ENCODE assay signal across 35 cellular contexts in genomic region chr3:138005627-138006026, GRCh38. TPM values are rescaled to one million over a fixed set of nuclear protein-coding genes. Genes with fewer than 3 reads are reported as not detected.
"Had no signal": no experiment of that assay in that cellular context is flagged by ENCODE, and none has a peak within 500 bp of the region (broad histone marks: within the 10 kb centered on the region; RNA-seq: fewer than 3 reads in every experiment).

No MANE protein-coding gene starts in this region.

- H3K4me1 ChIP-seq: pancreas, psoas muscle, spleen, thyroid gland, tibial nerve, upper lobe of left lung, vagina had no signal

- H3K27ac ChIP-seq: neutrophil, pancreas, psoas muscle, skin epidermis, spleen, thoracic aorta, thyroid gland, tibial nerve, upper lobe of left lung, vagina had no signal

- H3K9me3 ChIP-seq: neutrophil, pancreas, psoas muscle, spleen, thoracic aorta, thyroid gland, tibial nerve, upper lobe of left lung, vagina had no signal

- ATAC-seq: naive thymus-derived CD8-positive, alpha-beta T cell; natural killer cell treated with Interleukin-12 subunit alpha and Interleukin-12 subunit beta and Interleukin-15 and Interleukin-18, amount 100 ng/mL, for 72 hours; pancreas; psoas muscle; right cardiac atrium; sciatic nerve; stimulated activated memory B cell treated with anti-CD40 and anti-IgM and Interleukin-4, amounts not matched to agents 10 μg/mL and 1 μg/mL and 100 μg/mL, for 72 hours; stimulated activated naive CD8-positive, alpha-beta T cell treated with anti-CD3 and anti-CD28 coated beads, Interleukin-15, amount 100 ng/mL, for 72 hours; stimulated activated naive CD8-positive, alpha-beta T cell treated with anti-CD3 and anti-CD28 coated beads, Interleukin-15, Interleukin-2, amounts not matched to agents 100 U/mL and 50 U/mL, for 24 hours had no signal

- FAIRE-seq: pancreas, urothelium cell line had no signal

- H3K4me2 ChIP-seq: smooth muscle cell had no signal

- H3K27me3 ChIP-seq: neutrophil, pancreas, spleen, thyroid gland, tibial nerve, upper lobe of left lung, vagina had no signal

- H3K4me3 ChIP-seq: pancreas, psoas muscle, skin epidermis, smooth muscle cell, spleen, thoracic aorta, thyroid gland, tibial nerve, upper lobe of left lung, vagina had no signal

- H3K36me3 ChIP-seq: pancreas, thoracic aorta, thyroid gland, upper lobe of left lung, vagina had no signal

- DNase-seq: naive B cell; naive thymus-derived CD8-positive, alpha-beta T cell; nephron progenitor cell; occipital lobe; pancreas; psoas muscle; right cardiac atrium; spleen; stimulated activated CD4-positive, alpha-beta T cell treated with anti-CD3 and anti-CD28 coated beads, Interleukin-12 subunit alpha, Interleukin-12 subunit beta, amount 100 ng/mL, for 4 hours; stimulated activated CD4-positive, alpha-beta T cell treated with anti-CD3 and anti-CD28 coated beads, Interleukin-1b, Interleukin-23, amount 100 ng/mL, for 48 hours; stimulated activated CD4-positive, alpha-beta T cell treated with anti-CD3 and anti-CD28 coated beads, Interleukin-4, amount 100 ng/mL, for 1 hour; stimulated activated CD4-positive, alpha-beta T cell treated with anti-CD3 and anti-CD28 coated beads, Interleukin-4, amount 100 ng/mL, for 4 hours; stimulated activated CD8-positive, alpha-beta memory T cell treated with anti-CD3 and anti-CD28 coated beads, Interleukin-4, amount 100 ng/mL, for 48 hours; stimulated activated naive CD4-positive, alpha-beta T cell; stimulated activated naive CD8-positive, alpha-beta T cell treated with anti-CD3 and anti-CD28 coated beads, Interleukin-15, amount 100 ng/mL, for 72 hours; stimulated activated naive CD8-positive, alpha-beta T cell treated with anti-CD3 and anti-CD28 coated beads, Interleukin-15, Interleukin-2, amounts not matched to agents 100 U/mL and 50 U/mL, for 24 hours; thyroid gland; trophoblast cell; upper lobe of left lung had no signal

RNA-seq across cellular contexts. Expression of gene CLDN18, which starts 4.3 kb away (rescaled TPM):
- total RNA-seq: naive thymus-derived CD8-positive, alpha-beta T cell; natural killer cell treated with Interleukin-12 subunit alpha and Interleukin-12 subunit beta and Interleukin-15 and Interleukin-18, amount 100 ng/mL, for 72 hours; neural crest cell; occipital lobe; osteoblast; posterior vena cava; psoas muscle; renal cortical epithelial cell; smooth muscle cell; spleen; subcutaneous adipose tissue; thyroid gland; tibial nerve; ureter; vagina had no signal
- polyA plus RNA-seq: naive thymus-derived CD8-positive, alpha-beta T cell; spleen had no signal
